In the genomic region with DNA sequence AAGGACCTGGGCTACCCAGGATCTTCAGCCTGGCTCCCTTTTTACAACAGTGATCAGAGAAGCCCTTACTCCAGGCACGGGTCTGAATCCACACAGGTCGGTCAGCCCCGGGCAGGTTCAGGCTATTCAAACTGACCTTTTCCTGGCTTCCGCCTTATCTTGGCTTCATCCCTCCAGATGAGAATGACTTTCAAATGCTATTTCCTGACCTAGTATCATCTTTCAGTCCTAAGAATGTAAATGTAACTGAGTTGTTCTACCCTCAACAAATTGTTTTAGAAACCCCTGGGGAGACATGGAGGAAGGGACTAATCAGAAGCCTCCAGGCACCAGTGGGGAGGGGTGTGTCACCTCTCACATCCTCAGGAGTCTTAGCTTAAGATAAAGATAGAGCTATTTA, we compare ENCODE assay signal across 1 cellular context.
TF ChIP-seq lines count a peak whose summit lies in the region.

No MANE protein-coding gene starts in this region.

TF ChIP-seq in GM23338, 12 proteins besides CTCF, POLR2A, EP300 and RAD21 (continued from another document):
- TF ChIP-seq REST (IDR thresholded peaks at IDR 0.05; ENCODE audit: unreplicated experiment) (no peak), ETS1 (IDR thresholded peaks at IDR 0.05) (no peak)
